In genomic region chr12:751828-752672, GRCh38 we compare ENCODE assay signal across 8 cellular contexts. TPM values are rescaled to one million over a fixed set of nuclear protein-coding genes. Genes with fewer than 3 reads are reported as not detected.
A peak's percentile ranks its signal among the peaks of the same experiment; 100 is the strongest.
DNase-seq lines count a peak whose midpoint lies in the region; ATAC-seq and TF ChIP-seq lines count a peak whose summit lies in the region.

TSS of gene WNK1 (plus strand) at chr12:752579. CDS start at chr12:753566, 987 bp downstream.

- peaks cover 15% of the 10 kb centered on the region for H3K4me1 Mint-ChIP-seq in type B pancreatic cell (ENCODE audit: unreplicated experiment)

- peak within 1 kb of the TSS; percentile 92 for H3K14ac ChIP-seq in trophoblast cell (ENCODE audit: low read length)

- H3K4me3 Mint-ChIP-seq in type B pancreatic cell = peak within 1 kb of the TSS; percentile 95

- peak within 1 kb of the TSS; percentile 95 for H3K4me2 ChIP-seq in trophoblast cell (ENCODE audit: low read length)

- H3K4me3 ChIP-seq in GM12875 (ENCODE audit: low read depth, low read length) (peak within 1 kb of the TSS; percentile 92), adipocyte (ENCODE audit: low read length) (peak within 1 kb of the TSS; percentile 94), trophoblast cell (ENCODE audit: low read depth, low read length) (peak within 1 kb of the TSS; percentile 99)

- H3K9me3 Mint-ChIP-seq in type B pancreatic cell = no peaks in the 10 kb centered on the region

- peak; percentile 65 for ATAC-seq in HG02798 (IDR thresholded peaks at IDR 0.05; ENCODE audit: poor library complexity, unreplicated experiment)

- H3K36me3 ChIP-seq in adipocyte (ENCODE audit: control insufficient read depth, insufficient read depth, low read length, severe bottlenecking) (no peaks in the 10 kb centered on the region), trophoblast cell (ENCODE audit: control insufficient read depth in 1 of 2, insufficient read depth in 2 of 2, low read length in 2 of 2) (no peaks in the 10 kb centered on the region)

- H3K4ac ChIP-seq in trophoblast cell (ENCODE audit: low read depth, low read length) = peak within 1 kb of the TSS; percentile 96

- H3K27me3 Mint-ChIP-seq in type B pancreatic cell = no peaks in the 10 kb centered on the region

- peak within 1 kb of the TSS; percentile 93 for H2BK120ac ChIP-seq in trophoblast cell (ENCODE audit: insufficient read depth, low read length, poor library complexity)

- peaks cover 22% of the 10 kb centered on the region for H3K79me2 ChIP-seq in trophoblast cell (ENCODE audit: control insufficient read depth, insufficient read depth, low read length, poor library complexity)

- peak within 1 kb of the TSS; percentile 83 for H4K12ac ChIP-seq in trophoblast cell (ENCODE audit: low read depth, low read length)

- H4K8ac ChIP-seq in trophoblast cell (ENCODE audit: low read depth, low read length) = peak within 1 kb of the TSS; percentile 92

- peak within 1 kb of the TSS; percentile 85 for H4K91ac ChIP-seq in trophoblast cell (ENCODE audit: low read depth, low read length)

- H3K18ac ChIP-seq in trophoblast cell (ENCODE audit: low read length) = peak within 1 kb of the TSS; percentile 100

- intact Hi-C loops in cardiac septum (cut with DNase I) = loop anchor here (1.0 to 10.0 kb wide), 6 partner anchors 60 to 843 kb away; partner anchors contain the start of genes FBXL14 and RAD52

- DNase-seq in NCI-H1436 (lab: John Stamatoyannopoulos, UW) (peak; percentile 98), T follicular helper cell (ENCODE audit: low read depth) (peak; percentile 98), adipocyte (ENCODE audit: low read depth) (peak; percentile 100), cardiac septum (ENCODE audit: low spot score) (peak; percentile 99), trophoblast cell (peak; percentile 98 to 99), type B pancreatic cell (ENCODE audit: extremely low spot score, unreplicated experiment) (peak; percentile 99)

- WGBS in trophoblast cell (ENCODE audit: extremely low coverage, insufficient coverage, insufficient read length) = no CpG with 5 or more reads among the region's 47 CpGs

- no peaks in the 10 kb centered on the region for H3K27me3 ChIP-seq in adipocyte (replicated peaks; ENCODE audit: control insufficient read depth, insufficient read depth, low read length)
- no peaks in the 10 kb centered on the region for H3K27me3 ChIP-seq in trophoblast cell (ENCODE audit: insufficient read depth, low read length)

- H2BK12ac ChIP-seq in trophoblast cell (ENCODE audit: low read length) = peak within 1 kb of the TSS; percentile 50

- H3K23ac ChIP-seq in trophoblast cell (ENCODE audit: low read length) = no peak within 1 kb of the TSS

- H3K9me3 ChIP-seq in adipocyte (ENCODE audit: control insufficient read depth, low read length) (no peaks in the 10 kb centered on the region), trophoblast cell (ENCODE audit: insufficient read depth, low read depth, low read length) (peaks cover 2% of the 10 kb centered on the region)

- peak within 1 kb of the TSS; percentile 92 for H2BK5ac ChIP-seq in trophoblast cell (ENCODE audit: low read depth, low read length, poor library complexity)

- H3K27ac Mint-ChIP-seq in type B pancreatic cell = peak within 1 kb of the TSS; percentile 87

- peak within 1 kb of the TSS; percentile 95 for H3K27ac ChIP-seq in trophoblast cell (ENCODE audit: low read depth, low read length)

- peaks cover 20% of the 10 kb centered on the region for H3K4me1 ChIP-seq in adipocyte (ENCODE audit: control insufficient read depth, insufficient read depth, low read length)
- peaks cover 2 to 7% of the 10 kb centered on the region in 2 experiments for H3K4me1 ChIP-seq in trophoblast cell (ENCODE audit: control insufficient read depth in 1 of 2, insufficient read depth in 2 of 2, low read length in 2 of 2)

- H2AFZ ChIP-seq in trophoblast cell (ENCODE audit: insufficient read depth, low read length, poor library complexity) = peak within 1 kb of the TSS; percentile 79

- TF ChIP-seq CTCF in GM12875 (IDR thresholded peaks at IDR 0.05; ENCODE audit: borderline replicate concordance, insufficient read depth, low read depth, low read length) = no peak
- no peak for TF ChIP-seq CTCF in type B pancreatic cell (conservative IDR thresholded peaks at IDR 0.05)

- H3K79me1 ChIP-seq in trophoblast cell (ENCODE audit: low read length) = peaks cover 20% of the 10 kb centered on the region

- H3K36me3 Mint-ChIP-seq in type B pancreatic cell = peaks cover 16% of the 10 kb centered on the region

- H2AK5ac ChIP-seq in trophoblast cell (ENCODE audit: low read length) = peak within 1 kb of the TSS; percentile 98

- H3K9ac ChIP-seq in adipocyte (ENCODE audit: low read length) = peak within 1 kb of the TSS; percentile 92
- H3K9ac ChIP-seq in trophoblast cell (ENCODE audit: low read length) = peak within 1 kb of the TSS; percentile 92

RNA-seq across cellular contexts. Expression of gene WNK1, which starts in this region (rescaled TPM):
- total RNA-seq in cardiac septum (227 TPM), type B pancreatic cell (ENCODE audit: low replicate concordance) (132 and 209 TPM in 2 replicates)
- 67.0 and 67.8 TPM in 2 replicates for polyA plus RNA-seq in trophoblast cell (2013)

Comparison
In these comparisons a context has a peak if more than half of its experiments do, and no peak if none do; other contexts are left out.
1. Peak in every context shown above with its lines: DNase-seq, ATAC-seq, H3K4me3 ChIP-seq and H3K27ac ChIP-seq.